Comparison of ENCODE assay signal across 16 cellular contexts in the genomic region with DNA sequence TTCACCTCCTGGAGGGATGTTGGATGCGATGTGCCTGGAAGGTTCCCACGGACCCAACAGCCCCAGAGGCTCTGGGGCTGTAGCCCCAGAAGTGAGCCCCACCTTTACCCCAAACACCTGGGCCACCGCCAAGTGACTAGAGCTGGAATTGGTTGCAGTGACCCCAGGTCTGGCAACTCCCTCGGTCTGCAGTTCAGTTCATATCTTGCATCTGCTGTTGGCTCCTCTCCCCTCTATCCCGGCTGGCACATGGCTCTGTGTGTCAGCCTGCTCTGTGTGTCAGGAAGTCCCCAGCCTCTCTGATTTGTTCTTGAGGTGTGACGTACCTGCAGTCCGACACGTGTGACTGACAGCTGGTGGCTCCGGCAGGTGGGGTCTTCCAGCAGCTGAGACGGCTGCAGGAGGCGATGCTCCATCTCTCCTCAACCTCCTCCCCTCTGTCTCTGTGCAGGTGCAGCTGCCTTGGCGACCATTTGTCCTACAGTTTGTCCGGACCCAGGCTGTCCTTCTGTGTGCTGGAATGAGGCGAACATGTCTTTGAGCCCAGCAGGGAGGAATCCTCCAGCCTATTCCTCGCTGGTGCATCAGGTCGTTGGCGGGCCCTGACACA. TPM values are rescaled to one million over a fixed set of nuclear protein-coding genes. Genes with fewer than 3 reads are reported as not detected.
DNase-seq lines count a peak whose midpoint lies in the region; ATAC-seq and TF ChIP-seq lines count a peak whose summit lies in the region.
"Had no signal": no experiment of that assay in that cellular context is flagged by ENCODE, and none has a peak within 500 bp of the region (broad histone marks: within the 10 kb centered on the region; RNA-seq: fewer than 3 reads in every experiment).

No MANE protein-coding gene starts in this region.

- peaks cover 2 to 4% of the 10 kb centered on the region in 2 donors for H3K9me3 Mint-ChIP-seq in activated T-cell treated with anti-CD3 and anti-CD28 coated beads, Interleukin-2, amount 50 U/mL, for 72 hours
- H3K9me3 Mint-ChIP-seq in H9, result peaks cover 13 to 15% of the 10 kb centered on the region in 2 experiments

- H3K4me3 Mint-ChIP-seq in activated T-cell treated with anti-CD3 and anti-CD28 coated beads, Interleukin-2, amount 50 U/mL, for 72 hours, result no peak overlapping the region
- no peak overlapping the region for H3K4me3 Mint-ChIP-seq in H9

- no peak for ATAC-seq in activated T-cell treated with anti-CD3 and anti-CD28 coated beads, Interleukin-2, amount 50 U/mL, for 72 hours (replicated peaks in 1 of 2)
- ATAC-seq in GM18498 (IDR thresholded peaks at IDR 0.05; ENCODE audit: unreplicated experiment) (no peak), GM21447 (IDR thresholded peaks at IDR 0.05; ENCODE audit: unreplicated experiment) (no peak)
- ATAC-seq: HCT116 had no signal

- H4K91ac ChIP-seq in H9 (ENCODE audit: insufficient read length, low read depth, low read length), result no peak overlapping the region

- H3K79me1 ChIP-seq in H9 (ENCODE audit: insufficient read depth, low read depth, low read length, poor library complexity, severe bottlenecking), result no peaks in the 10 kb centered on the region

- no peak overlapping the region for H3K4ac ChIP-seq in H9 (ENCODE audit: low read depth, low read length)

- H3K23me2 ChIP-seq in H9 (ENCODE audit: insufficient read length, low read depth, low read length, poor library complexity, severe bottlenecking), result no peaks in the 10 kb centered on the region

- TF ChIP-seq CTCF in H9 (conservative IDR thresholded peaks at IDR 0.05), result no peak
- TF ChIP-seq CTCF in sigmoid colon (IDR thresholded peaks at IDR 0.05), result no peak

- H2BK15ac ChIP-seq in H9 (ENCODE audit: low read depth, low read length), result no peak overlapping the region

- TF ChIP-seq EP300 in sigmoid colon (IDR thresholded peaks at IDR 0.05), result no peak

- H2AFZ ChIP-seq in H9 (ENCODE audit: low read length), result no peak overlapping the region

- H3K56ac ChIP-seq in H9 (ENCODE audit: insufficient read length, low read depth, low read length), result no peak overlapping the region

- no CpG with 5 or more reads among the region's 17 CpGs for WGBS in H9 (ENCODE audit: extremely low coverage, insufficient read length, low lambda C conversion rate)
- 92 to 94% methylated on average over 17 of the region's 17 CpGs for WGBS in sigmoid colon, 2 donors

- peak; percentile 8 for DNase-seq in activated T-cell treated with anti-CD3 and anti-CD28 coated beads, Interleukin-2, amount 50 U/mL, for 1 hour
- no peak for DNase-seq in activated T-cell treated with anti-CD3 and anti-CD28 coated beads, Interleukin-2, amount 50 U/mL, for 72 hours
- peak; percentile 12 for DNase-seq in H9
- DNase-seq in ecto neural progenitor cell (ENCODE audit: low spot score), result peak; percentile 41
- peak; percentile 44 for DNase-seq in sigmoid colon
- no peak for DNase-seq in GM19240 (ENCODE audit: insufficient read length, low spot score)
- DNase-seq: EL; NCI-H1436; NCI-H2029 treated with DMSO at 0.1 percent for 48 hours; NCI-H524 treated with DMSO at 0.1 percent for 48 hours; NK-92 treated with Interleukin-12 subunit alpha and Interleukin-12 subunit beta, amount 100 ng/mL, for 24 hours; OCI-M1 had no signal

- no peak overlapping the region for H4K8ac ChIP-seq in H9 (replicated peaks; ENCODE audit: insufficient read length, low read depth, low read length)

- no peak overlapping the region for H3K4me3 ChIP-seq in sigmoid colon

- H4K5ac ChIP-seq in H9 (ENCODE audit: insufficient read length, low read depth, low read length), result no peak overlapping the region

- H2BK5ac ChIP-seq in H9 (ENCODE audit: insufficient read length, low read length), result no peak overlapping the region

- H3K18ac ChIP-seq in H9 (ENCODE audit: insufficient read length, low read depth, low read length), result no peak overlapping the region

- H3K9me3 ChIP-seq in H9 (ENCODE audit: control insufficient read depth, low read depth, low read length) (no peaks in the 10 kb centered on the region), sigmoid colon (peaks cover 0 to 8% (median 0%) of the 10 kb centered on the region in 4 donors)

- H2AK5ac ChIP-seq in H9 (ENCODE audit: insufficient read length, low read length), result no peak overlapping the region

- H3K9ac ChIP-seq in H9 (ENCODE audit: extremely low read depth, insufficient read length, low read length), result no peak overlapping the region

- H3K23ac ChIP-seq in H9 (ENCODE audit: insufficient read length, low read depth, low read length), result no peak overlapping the region

- no peak overlapping the region for H2BK120ac ChIP-seq in H9 (ENCODE audit: low read depth, low read length, poor library complexity, severe bottlenecking)

- H3T11ph ChIP-seq in H9 (ENCODE audit: low read length), result no peak overlapping the region

- no peak for TF ChIP-seq POLR2A in sigmoid colon (IDR thresholded peaks at IDR 0.05)

- H3K4me1 ChIP-seq in H9 (ENCODE audit: insufficient read depth, low read length), result no peaks in the 10 kb centered on the region; the same call in 1 of the 2 replicates
- H3K4me1 ChIP-seq in sigmoid colon, result no peaks in the 10 kb centered on the region

- H3K27ac Mint-ChIP-seq in activated T-cell treated with anti-CD3 and anti-CD28 coated beads, Interleukin-2, amount 50 U/mL, for 72 hours, result no peak overlapping the region
- peak overlapping the region in 1 of 3 experiments; percentile 92; a peak in 1 of 7 replicates for H3K27ac Mint-ChIP-seq in H9

- no peaks in the 10 kb centered on the region for H3K36me3 ChIP-seq in sigmoid colon

- H4K20me1 ChIP-seq in H9 (ENCODE audit: control insufficient read depth, insufficient read depth, insufficient read length), result peaks cover 3% of the 10 kb centered on the region

- intact Hi-C loops in sigmoid colon (cut with DNase I), result no loop called here

- H3K4me2 ChIP-seq in H9 (ENCODE audit: insufficient read depth, insufficient read length, low read length), result no peak overlapping the region

- no peak overlapping the region for H2BK20ac ChIP-seq in H9 (ENCODE audit: low read depth, low read length, poor library complexity, severe bottlenecking)

- H3K27ac ChIP-seq in H9 (ENCODE audit: insufficient read length, low read depth, low read length) (no peak overlapping the region), sigmoid colon (no peak overlapping the region)
- H3K27ac ChIP-seq: C4-2B had no signal

- no peaks in the 10 kb centered on the region for H3K79me2 ChIP-seq in H9 (ENCODE audit: insufficient read depth, low read length)

- no peaks in the 10 kb centered on the region for H3K27me3 Mint-ChIP-seq in activated T-cell treated with anti-CD3 and anti-CD28 coated beads, Interleukin-2, amount 50 U/mL, for 72 hours (ENCODE audit: low read depth)
- H3K27me3 Mint-ChIP-seq in H9 (ENCODE audit: low read depth), result peaks cover 30% of the 10 kb centered on the region

- H3K36me3 Mint-ChIP-seq in activated T-cell treated with anti-CD3 and anti-CD28 coated beads, Interleukin-2, amount 50 U/mL, for 72 hours (ENCODE audit: insufficient read depth in 2 of 2), result peaks cover 0 to 2% of the 10 kb centered on the region in 2 donors
- peaks cover 6 to 16% (median 10%) of the 10 kb centered on the region in 3 experiments for H3K36me3 Mint-ChIP-seq in H9 (ENCODE audit: insufficient read depth in 1 of 3, low read depth in 3 of 3)

- no peaks in the 10 kb centered on the region for H3K27me3 ChIP-seq in H9 (ENCODE audit: insufficient read depth, low read length)
- H3K27me3 ChIP-seq in sigmoid colon, result peaks cover 0 to 3% (median 2%) of the 10 kb centered on the region in 3 donors

- H2BK12ac ChIP-seq in H9 (ENCODE audit: insufficient read length, low read depth, low read length), result no peak overlapping the region

- H3K4me1 Mint-ChIP-seq in activated T-cell treated with anti-CD3 and anti-CD28 coated beads, Interleukin-2, amount 50 U/mL, for 72 hours (ENCODE audit: low read depth), result no peaks in the 10 kb centered on the region
- peaks cover 29 to 39% of the 10 kb centered on the region in 2 experiments for H3K4me1 Mint-ChIP-seq in H9

- H3K14ac ChIP-seq in H9 (ENCODE audit: insufficient read depth, low read length), result no peak overlapping the region

RNA-seq across cellular contexts. Expression of gene ELFN1, which starts 38.7 kb away (rescaled TPM):
- total RNA-seq in activated T-cell treated with anti-CD3 and anti-CD28 coated beads, Interleukin-2, amount 50 U/mL, for 72 hours, result not detected
- 3.7 and 4.0 TPM in 2 replicates for total RNA-seq in H9 (2021)
- total RNA-seq in sigmoid colon, result under 1 TPM; 0.33 to 0.55 (median 0.45) TPM
- polyA plus RNA-seq in sigmoid colon, result under 1 TPM in 1 of 3 donors, not detected in 2; 0.83 TPM

Comparison
In these comparisons a context has a peak if more than half of its experiments do, and no peak if none do; other contexts are left out.
1. DNase-seq: peak in activated T-cell treated with anti-CD3 and anti-CD28 coated beads, Interleukin-2, amount 50 U/mL, for 1 hour (single experiment), H9 (single experiment), ecto neural progenitor cell (single experiment) and sigmoid colon (single experiment); none in activated T-cell treated with anti-CD3 and anti-CD28 coated beads, Interleukin-2, amount 50 U/mL, for 72 hours (0 of 2) and GM19240 (single experiment).